ENCODE assay signal across 9 cellular contexts in genomic region chr6:2658788-2659187, GRCh38.
A peak's percentile ranks its signal among the peaks of the same experiment; 100 is the strongest.
DNase-seq lines count a peak whose midpoint lies in the region; ATAC-seq, FAIRE-seq and TF ChIP-seq lines count a peak whose summit lies in the region.
"Had no signal": no experiment of that assay in that cellular context is flagged by ENCODE, and none has a peak within 500 bp of the region (broad histone marks: within the 10 kb centered on the region; RNA-seq: fewer than 3 reads in every experiment).

No MANE protein-coding gene starts in this region.

- no peak for TF ChIP-seq RAD21 in H1 (IDR thresholded peaks at IDR 0.05 in 1 of 2, conservative IDR thresholded peaks at IDR 0.05 in 1 of 2; ENCODE audit: low read depth in 2 of 2, low read length in 2 of 2)

- H3K36me3 Mint-ChIP-seq in activated CD8-positive, alpha-beta memory T cell treated with anti-CD3 and anti-CD28 coated beads, Interleukin-2, amount 10 ng/mL, durations not matched to agents 7 days and 5 days: no peaks in the 10 kb centered on the region

- no peak overlapping the region for H3K4me2 ChIP-seq in H1 (ENCODE audit: insufficient read depth in 1 of 2, low read depth in 2 of 2, low read length in 2 of 2)

- intact Hi-C loops in lower leg skin (cut with DNase I; ENCODE audit: low total_unique reads): no loop called here

- H2AFZ ChIP-seq in H1 (ENCODE audit: low read length): no peak overlapping the region

- H3K4me3 Mint-ChIP-seq in activated CD8-positive, alpha-beta memory T cell treated with anti-CD3 and anti-CD28 coated beads, Interleukin-2, amount 10 ng/mL, durations not matched to agents 7 days and 5 days: no peak overlapping the region

- no peak overlapping the region for H2BK20ac ChIP-seq in H1 (ENCODE audit: low read length)

- H2BK15ac ChIP-seq in H1 (ENCODE audit: low read length): no peak overlapping the region

- H3K56ac ChIP-seq in H1 (replicated peaks; ENCODE audit: insufficient read length, low read depth, low read length): no peak overlapping the region

- peaks cover 0 to 2% (median 0%) of the 10 kb centered on the region in 4 experiments; a peak in 1 of 7 replicates for H3K27me3 ChIP-seq in H1 (replicated peaks in 1 of 4; ENCODE audit: control insufficient read depth in 3 of 4, extremely low read depth in 1 of 4, insufficient read depth in 3 of 4, low read length in 3 of 4)

- no peak overlapping the region for H2AK5ac ChIP-seq in H1 (ENCODE audit: low read depth, low read length)

- WGBS in H1 (ENCODE audit: extremely low coverage in 1 of 2, insufficient coverage in 1 of 2, insufficient read length in 1 of 2, insufficient replicate concordance in 2 of 2, low coverage in 1 of 2, low lambda C conversion rate in 2 of 2, missing lambda C conversion rate in 1 of 2), 2 experiments: 90% methylated on average over 5 of the region's 5 CpGs; no CpG with 5 or more reads in 1 of the 2 experiments
- WGBS in lower leg skin, 2 donors: 63 to 73% methylated on average over 5 of the region's 5 CpGs

- H3K27me3 Mint-ChIP-seq in activated CD8-positive, alpha-beta memory T cell treated with anti-CD3 and anti-CD28 coated beads, Interleukin-2, amount 10 ng/mL, durations not matched to agents 7 days and 5 days: peaks cover 10% of the 10 kb centered on the region

- no peak overlapping the region for H3K27ac Mint-ChIP-seq in activated CD8-positive, alpha-beta memory T cell treated with anti-CD3 and anti-CD28 coated beads, Interleukin-2, amount 10 ng/mL, durations not matched to agents 7 days and 5 days

- DNase-seq in GM12864 (ENCODE audit: low read depth) (peak; percentile 43), H1 (ENCODE audit: low read depth in 1 of 2, low spot score in 2 of 2) (no peak), lower leg skin (ENCODE audit: low spot score in 2 of 2) (no peak), mucosa of gallbladder (ENCODE audit: low spot score) (no peak)
- no peak for DNase-seq in activated CD8-positive, alpha-beta memory T cell treated with anti-CD3 and anti-CD28 coated beads, Interleukin-2, amount 10 ng/mL, durations not matched to agents 7 days and 5 days
- no peak for DNase-seq in stimulated activated CD4-positive, alpha-beta T cell treated with anti-CD3 and anti-CD28 coated beads, Interleukin-4, amount 100 ng/mL, for 4 hours
- DNase-seq: right cardiac atrium had no signal

- H3K9me3 Mint-ChIP-seq in activated CD8-positive, alpha-beta memory T cell treated with anti-CD3 and anti-CD28 coated beads, Interleukin-2, amount 10 ng/mL, durations not matched to agents 7 days and 5 days (ENCODE audit: low read depth): no peaks in the 10 kb centered on the region

- H3K23ac ChIP-seq in H1 (ENCODE audit: insufficient read length): no peak overlapping the region

- TF ChIP-seq POLR2A in H1 (IDR thresholded peaks at IDR 0.05; ENCODE audit: control extremely low read depth in 1 of 2, low read depth in 2 of 2, low read length in 2 of 2) (no peak), lower leg skin (IDR thresholded peaks at IDR 0.05) (no peak)

- H2BK12ac ChIP-seq in H1 (ENCODE audit: low read depth, low read length): peak overlapping the region; percentile 22; the same call in 1 of the 2 replicates

- no peak overlapping the region for H3K27ac ChIP-seq in H1 (ENCODE audit: low read depth, low read length)

- H4K91ac ChIP-seq in H1 (replicated peaks; ENCODE audit: insufficient read length, low read length): no peak overlapping the region

- H3K14ac ChIP-seq in H1 (ENCODE audit: insufficient read length): no peak overlapping the region

- no peaks in the 10 kb centered on the region for H3K36me3 ChIP-seq in H1 (ENCODE audit: control insufficient read depth in 2 of 4, insufficient read depth in 4 of 4, low read length in 3 of 4)

- no peaks in the 10 kb centered on the region for H3K23me2 ChIP-seq in H1 (ENCODE audit: low read depth, low read length)

- H3K4me1 Mint-ChIP-seq in activated CD8-positive, alpha-beta memory T cell treated with anti-CD3 and anti-CD28 coated beads, Interleukin-2, amount 10 ng/mL, durations not matched to agents 7 days and 5 days: no peaks in the 10 kb centered on the region

- H3K4ac ChIP-seq in H1 (replicated peaks; ENCODE audit: insufficient read length, low read depth, low read length): no peak overlapping the region

- POLR2A ChIA-PET in H1 (lab: Charles Lee; ENCODE audit: partially characterized antibody): interaction anchor here (0.9 kb wide), 1 partner anchor 26 kb away, joined by 3 read pairs; no protein-coding TSS in a partner anchor

- H4K20me1 ChIP-seq in H1 (replicated peaks in 1 of 2; ENCODE audit: control insufficient read depth in 1 of 2, insufficient read depth in 2 of 2, low read length in 2 of 2): no peaks in the 10 kb centered on the region

- H4K5ac ChIP-seq in H1 (ENCODE audit: insufficient read length, low read depth, low read length): no peak overlapping the region

- H3K9ac ChIP-seq in H1 (replicated peaks in 1 of 4; ENCODE audit: extremely low read depth in 1 of 4, low read depth in 3 of 4, low read length in 3 of 4): no peak overlapping the region

- no peak for TF ChIP-seq EP300 in H1 (IDR thresholded peaks at IDR 0.05; ENCODE audit: borderline replicate concordance in 1 of 2, low read depth in 2 of 2, low read length in 2 of 2)

- H2BK5ac ChIP-seq in H1 (ENCODE audit: low read depth, low read length): no peak overlapping the region

- peak; percentile 84 for ATAC-seq in GM21526 (IDR thresholded peaks at IDR 0.05; ENCODE audit: low FRiP score, unreplicated experiment)
- ATAC-seq in HG03457 (IDR thresholded peaks at IDR 0.05; ENCODE audit: unreplicated experiment): peak; percentile 71
- no peak for ATAC-seq in activated CD8-positive, alpha-beta memory T cell treated with anti-CD3 and anti-CD28 coated beads, Interleukin-2, amount 10 ng/mL, durations not matched to agents 7 days and 5 days
- ATAC-seq: right cardiac atrium had no signal

- H3K79me2 ChIP-seq in H1 (ENCODE audit: control insufficient read depth in 1 of 2, insufficient read depth in 2 of 2, low read length in 2 of 2): no peaks in the 10 kb centered on the region

- H3K18ac ChIP-seq in H1 (ENCODE audit: extremely low read depth, low read length): no peak overlapping the region

- H3K4me1 ChIP-seq in H1 (replicated peaks in 1 of 4; ENCODE audit: control insufficient read depth in 3 of 4, insufficient read depth in 4 of 4, low read length in 3 of 4): peaks cover 0 to 5% (median 1%) of the 10 kb centered on the region in 4 experiments; a peak in 3 of 7 replicates

- H2BK120ac ChIP-seq in H1 (replicated peaks; ENCODE audit: low read depth, low read length): no peak overlapping the region

- peaks cover 2 to 3% of the 10 kb centered on the region in 2 experiments; a peak in 1 of 4 replicates for H3K9me3 ChIP-seq in H1 (ENCODE audit: insufficient read depth in 2 of 2, low read depth in 1 of 2, low read length in 1 of 2)

- no peak overlapping the region for H4K8ac ChIP-seq in H1 (ENCODE audit: extremely low read depth, insufficient read depth, low read length)

- TF ChIP-seq CTCF in GM12864 (IDR thresholded peaks at IDR 0.05; ENCODE audit: low read depth, low read length, missing control alignments) (no peak), H1 (IDR thresholded peaks at IDR 0.05; ENCODE audit: control extremely low read depth in 1 of 3, insufficient read depth in 1 of 3, low read depth in 1 of 3, low read length in 3 of 3) (no peak), lower leg skin (IDR thresholded peaks at IDR 0.05) (no peak)

- FAIRE-seq in H1 (lab: Jason Lieb, UNC): no peak

- H3K4me3 ChIP-seq in GM12864 (ENCODE audit: low read depth, low read length) (no peak overlapping the region), H1 (ENCODE audit: extremely low read depth in 1 of 4, insufficient read depth in 2 of 4, low read depth in 3 of 4, low read length in 4 of 4) (no peak overlapping the region), lower leg skin (ENCODE audit: low read depth, poor library complexity, severe bottlenecking) (no peak overlapping the region)

- no peaks in the 10 kb centered on the region for H3K79me1 ChIP-seq in H1 (ENCODE audit: low read depth, low read length)

- CTCF ChIA-PET in H1 (lab: Charles Lee; ENCODE audit: partially characterized antibody): interaction anchor here (1.8 kb wide), 1 partner anchor 13 kb away, joined by 6 read pairs; no protein-coding TSS in a partner anchor
- CTCF ChIA-PET in activated CD8-positive, alpha-beta memory T cell treated with anti-CD3 and anti-CD28 coated beads, Interleukin-2, amount 10 ng/mL, durations not matched to agents 7 days and 5 days (lab: Charles Lee): no interaction called here

TF ChIP-seq in H1, 55 proteins besides CTCF, POLR2A, EP300 and RAD21 (continues in another document):
- no peak for TF ChIP-seq CHD2 (IDR thresholded peaks at IDR 0.05; ENCODE audit: low read length)
- no peak for TF ChIP-seq KDM5A (IDR thresholded peaks at IDR 0.05; ENCODE audit: low read length)
- TF ChIP-seq SP1 (IDR thresholded peaks at IDR 0.05; ENCODE audit: low read depth, low read length): no peak
- TF ChIP-seq RBBP5 (IDR thresholded peaks at IDR 0.05; ENCODE audit: borderline replicate concordance, low read depth, low read length): no peak
